Comparison of ENCODE assay signal across 28 cellular contexts in genomic region chr22:48217596-48217995, GRCh38.
"Had no signal": no experiment of that assay in that cellular context is flagged by ENCODE, and none has a peak within 500 bp of the region (broad histone marks: within the 10 kb centered on the region; RNA-seq: fewer than 3 reads in every experiment).

No MANE protein-coding gene starts in this region.

- H3K4me3 ChIP-seq: esophagus squamous epithelium, gastroesophageal sphincter, heart right ventricle had no signal

- H3K4me1 ChIP-seq: esophagus squamous epithelium, gastroesophageal sphincter, heart right ventricle had no signal

- H3K27me3 ChIP-seq: brain microvascular endothelial cell had no signal

- DNase-seq: activated CD4-positive, alpha-beta memory T cell treated with anti-CD3 and anti-CD28 coated beads for 36 hours; activated CD4-positive, alpha-beta T cell treated with anti-CD3 and anti-CD28 coated beads for 36 hours; activated CD4-positive, alpha-beta T cell treated with anti-CD3 and anti-CD28 coated beads, Interleukin-2, amount 10 ng/mL, durations not matched to agents 24 days and 14 days; activated CD4-positive, CD25-positive, alpha-beta regulatory T cell; activated CD4-positive, CD25-positive, alpha-beta regulatory T cell treated with anti-CD3 and anti-CD28 coated beads, Interleukin-2, amount 50 U/mL, for 72 hours; activated CD8-positive, alpha-beta memory T cell treated with anti-CD3 and anti-CD28 coated beads, Interleukin-2, amount 10 ng/mL, durations not matched to agents 7 days and 5 days; activated CD8-positive, alpha-beta memory T cell treated with anti-CD3 and anti-CD28 coated beads, Interleukin-2, amount 50 U/mL, for 4 hours; activated CD8-positive, alpha-beta T cell treated with anti-CD3 and anti-CD28 coated beads, Interleukin-2, amount 10 ng/mL, durations not matched to agents 7 days and 5 days; activated gamma-delta T cell treated with Interleukin-2 at 50 U/mL for 16 hours; activated naive CD4-positive, alpha-beta T cell treated with anti-CD3 and anti-CD28 coated beads, Interleukin-2, amount 50 U/mL, for 16 hours; activated naive CD4-positive, alpha-beta T cell treated with Interleukin-2 at 50 U/mL for 16 hours; activated T-cell treated with anti-CD3 and anti-CD28 coated beads, Interleukin-2, amount 50 U/mL, for 1 hour; activated T-cell treated with anti-CD3 and anti-CD28 coated beads, Interleukin-2, amount 50 U/mL, for 48 hours; amniotic stem cell; anterior cingulate cortex; brain microvascular endothelial cell; cortex of kidney; dermis blood vessel endothelial cell; effector CD4-positive, alpha-beta T cell; effector memory CD8-positive, alpha-beta T cell; erythroblast; esophagus squamous epithelium; foreskin melanocyte; heart right ventricle; T-helper 1 cell; T-helper 17 cell; T1000 had no signal

- H3K36me3 ChIP-seq: brain microvascular endothelial cell, esophagus squamous epithelium, gastroesophageal sphincter, heart right ventricle had no signal

- H3K27ac ChIP-seq: brain microvascular endothelial cell, esophagus squamous epithelium, gastroesophageal sphincter, heart right ventricle had no signal

- ATAC-seq: activated CD4-positive, alpha-beta T cell treated with anti-CD3 and anti-CD28 coated beads for 36 hours; activated CD8-positive, alpha-beta memory T cell treated with anti-CD3 and anti-CD28 coated beads, Interleukin-2, amount 10 ng/mL, durations not matched to agents 7 days and 5 days; activated CD8-positive, alpha-beta T cell treated with anti-CD3 and anti-CD28 coated beads, Interleukin-2, amount 10 ng/mL, durations not matched to agents 7 days and 5 days; effector memory CD8-positive, alpha-beta T cell; gastroesophageal sphincter; heart right ventricle; T-helper 17 cell had no signal
